ENCODE assay signal across 8 cellular contexts in the genomic region with DNA sequence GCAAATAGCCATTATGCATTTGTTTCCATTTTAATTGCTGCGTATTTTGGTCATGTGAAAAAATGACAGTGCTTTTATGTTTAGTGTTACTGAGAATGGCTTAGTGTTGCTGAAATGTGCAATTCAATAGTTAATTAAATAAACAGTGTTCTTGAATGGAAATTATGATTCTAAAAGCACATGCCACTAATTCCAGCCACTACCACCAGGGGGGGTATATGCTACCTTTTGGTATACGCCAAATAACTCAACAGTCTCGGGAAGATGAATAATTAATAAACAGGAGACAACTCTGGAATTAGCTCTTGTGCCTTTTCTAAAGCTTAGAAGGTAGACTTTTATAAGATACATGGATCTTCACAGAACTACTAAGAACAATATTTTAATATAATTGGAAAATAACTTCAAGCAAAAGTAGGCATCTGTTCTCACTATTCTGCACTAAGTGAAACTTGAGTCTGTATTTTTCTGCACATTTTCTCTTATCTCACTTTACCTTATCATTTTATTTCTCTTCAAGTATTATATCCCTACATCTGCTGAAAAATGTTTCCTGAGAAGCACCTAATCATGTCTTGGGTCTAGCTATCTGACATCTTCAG.
DNase-seq lines count a peak whose midpoint lies in the region; ATAC-seq and TF ChIP-seq lines count a peak whose summit lies in the region.

No MANE protein-coding gene starts in this region.

- peaks cover 12% of the 10 kb centered on the region for H3K9me3 Mint-ChIP-seq in GM23338
- H3K9me3 Mint-ChIP-seq in activated naive CD4-positive, alpha-beta T cell treated with anti-CD3 and anti-CD28 coated beads for 36 hours: no peaks in the 10 kb centered on the region

- no peaks in the 10 kb centered on the region for H3F3A ChIP-seq in GM23338 (replicated peaks; ENCODE audit: low read depth)

- peak; percentile 70 to 97 for TF ChIP-seq CTCF in GM23338 (conservative IDR thresholded peaks at IDR 0.05; ENCODE audit: low read depth in 2 of 2)

- H3K79me2 ChIP-seq in GM23338 (replicated peaks; ENCODE audit: insufficient read depth): no peaks in the 10 kb centered on the region

- H3K4me1 Mint-ChIP-seq in GM23338: peaks cover 4% of the 10 kb centered on the region; the same call in 2 of the 3 replicates
- no peaks in the 10 kb centered on the region for H3K4me1 Mint-ChIP-seq in activated naive CD4-positive, alpha-beta T cell treated with anti-CD3 and anti-CD28 coated beads for 36 hours (ENCODE audit: low read depth)

- peaks cover 36% of the 10 kb centered on the region for H3K36me3 Mint-ChIP-seq in GM23338 (ENCODE audit: low read depth)
- no peaks in the 10 kb centered on the region for H3K36me3 Mint-ChIP-seq in activated naive CD4-positive, alpha-beta T cell treated with anti-CD3 and anti-CD28 coated beads for 36 hours (ENCODE audit: low read depth)

- no peak overlapping the region for H3K4me2 ChIP-seq in GM23338

- intact Hi-C loops in activated naive CD4-positive, alpha-beta T cell treated with anti-CD3 and anti-CD28 coated beads for 36 hours (cut with micrococcal nuclease): loop anchor here (1.0 kb wide), 1 partner anchor 104 kb away; no protein-coding TSS in a partner anchor

- CTCF ChIA-PET in activated naive CD4-positive, alpha-beta T cell treated with anti-CD3 and anti-CD28 coated beads for 36 hours (lab: Charles Lee): interaction anchor here (0.6 to 2.0 kb wide), 8 partner anchors 9 to 477 kb away, joined by 3 to 12 read pairs (median 3); no protein-coding TSS in a partner anchor

- no peak overlapping the region for H3K27ac ChIP-seq in GM23338 (ENCODE audit: low read depth)

- no peaks in the 10 kb centered on the region for H3K9me2 ChIP-seq in GM23338 (ENCODE audit: insufficient read depth)

- no peak overlapping the region for H3K27ac Mint-ChIP-seq in GM23338
- no peak overlapping the region for H3K27ac Mint-ChIP-seq in activated naive CD4-positive, alpha-beta T cell treated with anti-CD3 and anti-CD28 coated beads for 36 hours

- H3K27me3 Mint-ChIP-seq in GM23338 (ENCODE audit: insufficient read depth, low read depth, poor library complexity): peaks cover 1% of the 10 kb centered on the region
- peaks cover 14% of the 10 kb centered on the region for H3K27me3 Mint-ChIP-seq in activated naive CD4-positive, alpha-beta T cell treated with anti-CD3 and anti-CD28 coated beads for 36 hours (ENCODE audit: low read depth)

- H3K4me1 ChIP-seq in GM23338 (ENCODE audit: insufficient read depth): no peaks in the 10 kb centered on the region

- no peak overlapping the region for H2AFZ ChIP-seq in GM23338

- ATAC-seq in GM23338: no peak

- DNase-seq in activated T-cell treated with anti-CD3 and anti-CD28 coated beads for 1 hour (ENCODE audit: low read depth): peak; percentile 14
- DNase-seq in activated T-cell treated with anti-CD3 and anti-CD28 coated beads, Interleukin-2, amount 50 U/mL, for 1 hour: no peak
- peak; percentile 65 for DNase-seq in GM23338 (ENCODE audit: low spot score)
- DNase-seq in M059J (ENCODE audit: low read depth): peak; percentile 42
- peak; percentile 60 for DNase-seq in activated naive CD4-positive, alpha-beta T cell treated with anti-CD3 and anti-CD28 coated beads for 36 hours
- peak; percentile 26 for DNase-seq in iPS-NIHi7 (ENCODE audit: extremely low spot score)
- DNase-seq in stimulated activated CD4-positive, alpha-beta T cell treated with anti-CD3 and anti-CD28 coated beads, TNF-alpha, amount 100 ng/mL, for 48 hours (ENCODE audit: low read depth in 3 of 3): peak; percentile 1 to 36 (median 12)
- DNase-seq in NCI-H774 (lab: John Stamatoyannopoulos, UW): no peak

- no peaks in the 10 kb centered on the region for H3K27me3 ChIP-seq in GM23338 (ENCODE audit: insufficient read depth)

- peaks cover 5% of the 10 kb centered on the region; the same call in 1 of the 2 replicates for H3K36me3 ChIP-seq in GM23338 (ENCODE audit: insufficient read depth)

- no peak overlapping the region for H3K4me3 ChIP-seq in GM23338

- no peak overlapping the region for H3K4me3 Mint-ChIP-seq in GM23338
- no peak overlapping the region for H3K4me3 Mint-ChIP-seq in activated naive CD4-positive, alpha-beta T cell treated with anti-CD3 and anti-CD28 coated beads for 36 hours

- no peaks in the 10 kb centered on the region for H4K20me1 ChIP-seq in GM23338 (replicated peaks; ENCODE audit: insufficient read depth)

TF ChIP-seq in GM23338, 12 proteins besides CTCF, POLR2A, EP300 and RAD21:
- no peak for TF ChIP-seq ZNF331 (CRISPR knock-in tag; IDR thresholded peaks at IDR 0.05; ENCODE audit: low read depth)
- TF ChIP-seq, protein P1, sequence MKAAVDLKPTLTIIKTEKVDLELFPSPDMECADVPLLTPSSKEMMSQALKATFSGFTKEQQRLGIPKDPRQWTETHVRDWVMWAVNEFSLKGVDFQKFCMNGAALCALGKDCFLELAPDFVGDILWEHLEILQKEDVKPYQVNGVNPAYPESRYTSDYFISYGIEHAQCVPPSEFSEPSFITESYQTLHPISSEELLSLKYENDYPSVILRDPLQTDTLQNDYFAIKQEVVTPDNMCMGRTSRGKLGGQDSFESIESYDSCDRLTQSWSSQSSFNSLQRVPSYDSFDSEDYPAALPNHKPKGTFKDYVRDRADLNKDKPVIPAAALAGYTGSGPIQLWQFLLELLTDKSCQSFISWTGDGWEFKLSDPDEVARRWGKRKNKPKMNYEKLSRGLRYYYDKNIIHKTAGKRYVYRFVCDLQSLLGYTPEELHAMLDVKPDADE (IDR thresholded peaks at IDR 0.05): no peak
- no peak for TF ChIP-seq POLR2AphosphoS5 (IDR thresholded peaks at IDR 0.05; ENCODE audit: low read depth)
- TF ChIP-seq NANOG (IDR thresholded peaks at IDR 0.05; ENCODE audit: borderline replicate concordance): no peak
- no peak for TF ChIP-seq ZNF114 (CRISPR knock-in tag; IDR thresholded peaks at IDR 0.05)
- no peak for TF ChIP-seq EZH2 (IDR thresholded peaks at IDR 0.05; ENCODE audit: low read depth, unreplicated experiment)
- no peak for TF ChIP-seq REST (IDR thresholded peaks at IDR 0.05; ENCODE audit: unreplicated experiment)
- TF ChIP-seq STAT1 (IDR thresholded peaks at IDR 0.05; ENCODE audit: unreplicated experiment): no peak
- TF ChIP-seq CREB1 (CRISPR knock-in tag; IDR thresholded peaks at IDR 0.05; ENCODE audit: low read depth): no peak

Comparison
In these comparisons a context has a peak if more than half of its experiments do, and no peak if none do; other contexts are left out.
1. DNase-seq: peak in activated T-cell treated with anti-CD3 and anti-CD28 coated beads for 1 hour (single experiment), GM23338 (single experiment), M059J (single experiment), activated naive CD4-positive, alpha-beta T cell treated with anti-CD3 and anti-CD28 coated beads for 36 hours (single experiment), iPS-NIHi7 (single experiment) and stimulated activated CD4-positive, alpha-beta T cell treated with anti-CD3 and anti-CD28 coated beads, TNF-alpha, amount 100 ng/mL, for 48 hours (3 of 3); none in activated T-cell treated with anti-CD3 and anti-CD28 coated beads, Interleukin-2, amount 50 U/mL, for 1 hour (single experiment) and NCI-H774 (single experiment).